In the genomic region with DNA sequence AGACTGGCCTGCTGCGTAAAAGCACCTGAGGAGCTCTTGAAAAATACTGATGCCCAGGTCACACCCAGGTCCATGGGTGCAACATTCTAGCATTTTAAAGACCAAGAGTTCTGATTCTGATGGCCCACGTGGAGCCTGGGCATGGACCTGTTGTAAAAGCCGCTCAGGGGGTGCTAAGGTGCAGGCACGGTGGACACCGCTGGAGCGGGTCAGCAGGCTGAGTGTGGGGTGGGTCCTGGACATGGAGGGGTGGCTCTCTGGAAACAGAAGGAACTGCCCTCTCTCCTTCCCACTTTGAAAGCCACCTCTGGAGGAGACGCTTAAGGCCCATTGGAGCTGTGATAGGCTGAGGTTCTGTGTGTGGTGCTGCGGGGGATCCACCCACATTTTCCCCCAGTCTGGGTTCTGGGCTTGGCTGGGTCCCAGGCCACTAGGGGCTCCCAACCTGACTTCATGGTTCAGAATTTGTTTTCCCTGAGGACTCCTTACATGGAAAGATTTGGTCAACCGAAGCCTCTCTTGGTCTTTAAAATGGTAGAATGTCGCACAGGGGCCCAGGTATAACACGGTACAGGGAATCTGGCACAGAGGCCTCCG, we compare ENCODE assay signal across 1 cellular context.
TF ChIP-seq lines count a peak whose summit lies in the region.

No MANE protein-coding gene starts in this region.

TF ChIP-seq in GM23338, 12 proteins besides CTCF, POLR2A, EP300 and RAD21:
- TF ChIP-seq, protein P1, sequence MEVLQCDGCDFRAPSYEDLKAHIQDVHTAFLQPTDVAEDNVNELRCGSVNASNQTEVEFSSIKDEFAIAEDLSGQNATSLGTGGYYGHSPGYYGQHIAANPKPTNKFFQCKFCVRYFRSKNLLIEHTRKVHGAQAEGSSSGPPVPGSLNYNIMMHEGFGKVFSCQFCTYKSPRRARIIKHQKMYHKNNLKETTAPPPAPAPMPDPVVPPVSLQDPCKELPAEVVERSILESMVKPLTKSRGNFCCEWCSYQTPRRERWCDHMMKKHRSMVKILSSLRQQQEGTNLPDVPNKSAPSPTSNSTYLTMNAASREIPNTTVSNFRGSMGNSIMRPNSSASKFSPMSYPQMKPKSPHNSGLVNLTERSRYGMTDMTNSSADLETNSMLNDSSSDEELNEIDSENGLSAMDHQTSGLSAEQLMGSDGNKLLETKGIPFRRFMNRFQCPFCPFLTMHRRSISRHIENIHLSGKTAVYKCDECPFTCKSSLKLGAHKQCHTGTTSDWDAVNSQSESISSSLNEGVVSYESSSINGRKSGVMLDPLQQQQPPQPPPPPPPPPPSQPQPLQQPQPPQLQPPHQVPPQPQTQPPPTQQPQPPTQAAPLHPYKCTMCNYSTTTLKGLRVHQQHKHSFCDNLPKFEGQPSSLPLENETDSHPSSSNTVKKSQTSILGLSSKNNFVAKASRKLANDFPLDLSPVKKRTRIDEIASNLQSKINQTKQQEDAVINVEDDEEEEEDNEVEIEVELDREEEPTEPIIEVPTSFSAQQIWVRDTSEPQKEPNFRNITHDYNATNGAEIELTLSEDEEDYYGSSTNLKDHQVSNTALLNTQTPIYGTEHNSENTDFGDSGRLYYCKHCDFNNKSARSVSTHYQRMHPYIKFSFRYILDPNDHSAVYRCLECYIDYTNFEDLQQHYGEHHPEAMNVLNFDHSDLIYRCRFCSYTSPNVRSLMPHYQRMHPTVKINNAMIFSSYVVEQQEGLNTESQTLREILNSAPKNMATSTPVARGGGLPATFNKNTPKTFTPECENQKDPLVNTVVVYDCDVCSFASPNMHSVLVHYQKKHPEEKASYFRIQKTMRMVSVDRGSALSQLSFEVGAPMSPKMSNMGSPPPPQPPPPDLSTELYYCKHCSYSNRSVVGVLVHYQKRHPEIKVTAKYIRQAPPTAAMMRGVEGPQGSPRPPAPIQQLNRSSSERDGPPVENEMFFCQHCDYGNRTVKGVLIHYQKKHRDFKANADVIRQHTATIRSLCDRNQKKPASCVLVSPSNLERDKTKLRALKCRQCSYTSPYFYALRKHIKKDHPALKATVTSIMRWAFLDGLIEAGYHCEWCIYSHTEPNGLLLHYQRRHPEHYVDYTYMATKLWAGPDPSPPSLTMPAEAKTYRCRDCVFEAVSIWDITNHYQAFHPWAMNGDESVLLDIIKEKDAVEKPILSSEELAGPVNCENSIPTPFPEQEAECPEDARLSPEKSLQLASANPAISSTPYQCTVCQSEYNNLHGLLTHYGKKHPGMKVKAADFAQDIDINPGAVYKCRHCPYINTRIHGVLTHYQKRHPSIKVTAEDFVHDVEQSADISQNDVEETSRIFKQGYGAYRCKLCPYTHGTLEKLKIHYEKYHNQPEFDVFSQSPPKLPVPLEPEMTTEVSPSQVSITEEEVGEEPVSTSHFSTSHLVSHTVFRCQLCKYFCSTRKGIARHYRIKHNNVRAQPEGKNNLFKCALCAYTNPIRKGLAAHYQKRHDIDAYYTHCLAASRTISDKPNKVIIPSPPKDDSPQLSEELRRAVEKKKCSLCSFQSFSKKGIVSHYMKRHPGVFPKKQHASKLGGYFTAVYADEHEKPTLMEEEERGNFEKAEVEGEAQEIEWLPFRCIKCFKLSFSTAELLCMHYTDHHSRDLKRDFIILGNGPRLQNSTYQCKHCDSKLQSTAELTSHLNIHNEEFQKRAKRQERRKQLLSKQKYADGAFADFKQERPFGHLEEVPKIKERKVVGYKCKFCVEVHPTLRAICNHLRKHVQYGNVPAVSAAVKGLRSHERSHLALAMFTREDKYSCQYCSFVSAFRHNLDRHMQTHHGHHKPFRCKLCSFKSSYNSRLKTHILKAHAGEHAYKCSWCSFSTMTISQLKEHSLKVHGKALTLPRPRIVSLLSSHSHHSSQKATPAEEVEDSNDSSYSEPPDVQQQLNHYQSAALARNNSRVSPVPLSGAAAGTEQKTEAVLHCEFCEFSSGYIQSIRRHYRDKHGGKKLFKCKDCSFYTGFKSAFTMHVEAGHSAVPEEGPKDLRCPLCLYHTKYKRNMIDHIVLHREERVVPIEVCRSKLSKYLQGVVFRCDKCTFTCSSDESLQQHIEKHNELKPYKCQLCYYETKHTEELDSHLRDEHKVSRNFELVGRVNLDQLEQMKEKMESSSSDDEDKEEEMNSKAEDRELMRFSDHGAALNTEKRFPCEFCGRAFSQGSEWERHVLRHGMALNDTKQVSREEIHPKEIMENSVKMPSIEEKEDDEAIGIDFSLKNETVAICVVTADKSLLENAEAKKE (CRISPR knock-in tag; IDR thresholded peaks at IDR 0.05), result no peak
- TF ChIP-seq NANOG (IDR thresholded peaks at IDR 0.05; ENCODE audit: borderline replicate concordance) (no peak), POLR2AphosphoS5 (IDR thresholded peaks at IDR 0.05; ENCODE audit: low read depth) (no peak), EZH2 (IDR thresholded peaks at IDR 0.05; ENCODE audit: low read depth, unreplicated experiment) (no peak), CREB1 (CRISPR knock-in tag; IDR thresholded peaks at IDR 0.05; ENCODE audit: low read depth) (no peak), STAT1 (IDR thresholded peaks at IDR 0.05; ENCODE audit: unreplicated experiment) (no peak), EZH2phosphoT487 (IDR thresholded peaks at IDR 0.05; ENCODE audit: unreplicated experiment) (no peak)
- TF ChIP-seq, protein P2, sequence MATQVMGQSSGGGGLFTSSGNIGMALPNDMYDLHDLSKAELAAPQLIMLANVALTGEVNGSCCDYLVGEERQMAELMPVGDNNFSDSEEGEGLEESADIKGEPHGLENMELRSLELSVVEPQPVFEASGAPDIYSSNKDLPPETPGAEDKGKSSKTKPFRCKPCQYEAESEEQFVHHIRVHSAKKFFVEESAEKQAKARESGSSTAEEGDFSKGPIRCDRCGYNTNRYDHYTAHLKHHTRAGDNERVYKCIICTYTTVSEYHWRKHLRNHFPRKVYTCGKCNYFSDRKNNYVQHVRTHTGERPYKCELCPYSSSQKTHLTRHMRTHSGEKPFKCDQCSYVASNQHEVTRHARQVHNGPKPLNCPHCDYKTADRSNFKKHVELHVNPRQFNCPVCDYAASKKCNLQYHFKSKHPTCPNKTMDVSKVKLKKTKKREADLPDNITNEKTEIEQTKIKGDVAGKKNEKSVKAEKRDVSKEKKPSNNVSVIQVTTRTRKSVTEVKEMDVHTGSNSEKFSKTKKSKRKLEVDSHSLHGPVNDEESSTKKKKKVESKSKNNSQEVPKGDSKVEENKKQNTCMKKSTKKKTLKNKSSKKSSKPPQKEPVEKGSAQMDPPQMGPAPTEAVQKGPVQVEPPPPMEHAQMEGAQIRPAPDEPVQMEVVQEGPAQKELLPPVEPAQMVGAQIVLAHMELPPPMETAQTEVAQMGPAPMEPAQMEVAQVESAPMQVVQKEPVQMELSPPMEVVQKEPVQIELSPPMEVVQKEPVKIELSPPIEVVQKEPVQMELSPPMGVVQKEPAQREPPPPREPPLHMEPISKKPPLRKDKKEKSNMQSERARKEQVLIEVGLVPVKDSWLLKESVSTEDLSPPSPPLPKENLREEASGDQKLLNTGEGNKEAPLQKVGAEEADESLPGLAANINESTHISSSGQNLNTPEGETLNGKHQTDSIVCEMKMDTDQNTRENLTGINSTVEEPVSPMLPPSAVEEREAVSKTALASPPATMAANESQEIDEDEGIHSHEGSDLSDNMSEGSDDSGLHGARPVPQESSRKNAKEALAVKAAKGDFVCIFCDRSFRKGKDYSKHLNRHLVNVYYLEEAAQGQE (IDR thresholded peaks at IDR 0.05; ENCODE audit: unreplicated experiment), result no peak
- TF ChIP-seq, protein P3, sequence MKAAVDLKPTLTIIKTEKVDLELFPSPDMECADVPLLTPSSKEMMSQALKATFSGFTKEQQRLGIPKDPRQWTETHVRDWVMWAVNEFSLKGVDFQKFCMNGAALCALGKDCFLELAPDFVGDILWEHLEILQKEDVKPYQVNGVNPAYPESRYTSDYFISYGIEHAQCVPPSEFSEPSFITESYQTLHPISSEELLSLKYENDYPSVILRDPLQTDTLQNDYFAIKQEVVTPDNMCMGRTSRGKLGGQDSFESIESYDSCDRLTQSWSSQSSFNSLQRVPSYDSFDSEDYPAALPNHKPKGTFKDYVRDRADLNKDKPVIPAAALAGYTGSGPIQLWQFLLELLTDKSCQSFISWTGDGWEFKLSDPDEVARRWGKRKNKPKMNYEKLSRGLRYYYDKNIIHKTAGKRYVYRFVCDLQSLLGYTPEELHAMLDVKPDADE (IDR thresholded peaks at IDR 0.05), result no peak
TF ChIP-seq in GM23338: peak in this region for 0.
